ENCODE assay signal across 14 cellular contexts in genomic region chr13:33153421-33154381, GRCh38.
A peak's percentile ranks its signal among the peaks of the same experiment; 100 is the strongest.
DNase-seq lines count a peak whose midpoint lies in the region; ATAC-seq and TF ChIP-seq lines count a peak whose summit lies in the region.
"Had no signal": no experiment of that assay in that cellular context is flagged by ENCODE, and none has a peak within 500 bp of the region (broad histone marks: within the 10 kb centered on the region; RNA-seq: fewer than 3 reads in every experiment).

No MANE protein-coding gene starts in this region.

- intact Hi-C loops in aorta (cut with DNase I): no loop called here

- H3K79me2 ChIP-seq in SK-N-SH (ENCODE audit: insufficient read depth) (no peaks in the 10 kb centered on the region), hepatocyte (no peaks in the 10 kb centered on the region)

- H3K27ac ChIP-seq in SK-N-SH (ENCODE audit: low read depth in 2 of 2, low read length in 1 of 2): peak overlapping the region in 1 of 2 experiments; percentile 65; a peak in 2 of 4 replicates
- H3K27ac ChIP-seq in aorta (ENCODE audit: low read depth in 1 of 2, low read length in 2 of 2): peak overlapping the region; percentile 7 to 34
- no peak overlapping the region for H3K27ac ChIP-seq in hepatocyte

- ATAC-seq in SK-N-SH treated with all-trans-retinoic acid at 6 μM for 48 hours: no peak
- ATAC-seq in aorta (ENCODE audit: low FRiP score): peak; percentile 77
- no peak for ATAC-seq in HG02938 (IDR thresholded peaks at IDR 0.05; ENCODE audit: unreplicated experiment)

- no peak for TF ChIP-seq RAD21 in SK-N-SH (IDR thresholded peaks at IDR 0.05; ENCODE audit: low read length)

- H3K36me3 Mint-ChIP-seq in neural crest cell (ENCODE audit: low read depth): peaks cover 23% of the 10 kb centered on the region

- no peak for DNase-seq in SK-N-SH
- peak; percentile 12 for DNase-seq in fibroblast of the conjunctiva (ENCODE audit: low read depth)
- DNase-seq in neural crest cell (ENCODE audit: low read depth, low spot score): no peak
- peak in 1 of 2 donors; percentile 48 for DNase-seq in aorta
- DNase-seq in activated effector memory CD4-positive, alpha-beta T cell treated with Interleukin-2 at 50 U/mL for 16 hours: no peak
- no peak for DNase-seq in hepatocyte (ENCODE audit: low spot score)
- DNase-seq: effector CD4-positive, alpha-beta T cell; KBM-7; NCI-H446 treated with DMSO at 0.1 percent for 48 hours; stimulated activated CD4-positive, alpha-beta T cell treated with anti-CD3 and anti-CD28 coated beads, Interleukin-12 subunit alpha, Interleukin-12 subunit beta, amount 100 ng/mL, for 4 hours; stimulated activated naive CD4-positive, alpha-beta T cell treated with Interleukin-2 at 50 U/mL for 16 hours had no signal

- H3K4me2 ChIP-seq in SK-N-SH: peak overlapping the region; percentile 36
- H3K4me2 ChIP-seq in hepatocyte: no peak overlapping the region

- no peaks in the 10 kb centered on the region for H3K27me3 Mint-ChIP-seq in neural crest cell (ENCODE audit: low read depth)

- H3K9me3 Mint-ChIP-seq in neural crest cell: no peaks in the 10 kb centered on the region
- H3K9me3 Mint-ChIP-seq: T-helper 2 cell treated with Interferon-gamma antibody and Interleukin-4, amounts not matched to agents 5 μg/mL and 100 μg/mL, for 36 hours had no signal

- TF ChIP-seq EP300 in SK-N-SH (IDR thresholded peaks at IDR 0.05; ENCODE audit: borderline replicate concordance in 1 of 2, low read depth in 1 of 2, low read length in 1 of 2): no peak

- peaks cover 23% of the 10 kb centered on the region for H3K4me1 Mint-ChIP-seq in neural crest cell

- H2AFZ ChIP-seq in SK-N-SH (ENCODE audit: low read depth): no peak overlapping the region
- no peak overlapping the region for H2AFZ ChIP-seq in hepatocyte

- peak overlapping the region; percentile 38 for H3K27ac Mint-ChIP-seq in neural crest cell (ENCODE audit: unreplicated experiment)
- H3K27ac Mint-ChIP-seq: T-helper 2 cell treated with Interferon-gamma antibody and Interleukin-4, amounts not matched to agents 5 μg/mL and 100 μg/mL, for 36 hours had no signal

- POLR2A ChIA-PET in SK-N-SH (lab: Yijun Ruan, JAX): no interaction called here

- H3K36me3 ChIP-seq in SK-N-SH (replicated peaks in 1 of 2; ENCODE audit: control insufficient read depth in 1 of 2, insufficient read depth in 2 of 2, low read length in 1 of 2): peaks cover 3 to 17% of the 10 kb centered on the region in 2 experiments
- H3K36me3 ChIP-seq in aorta (ENCODE audit: control insufficient read depth in 1 of 2, insufficient read depth in 2 of 2, low read length in 1 of 2): peaks cover 1 to 2% of the 10 kb centered on the region in 2 donors
- H3K36me3 ChIP-seq in hepatocyte (replicated peaks; ENCODE audit: insufficient read depth, low read depth): no peaks in the 10 kb centered on the region

- H3K9me2 ChIP-seq in SK-N-SH: no peaks in the 10 kb centered on the region
- H3K9me2 ChIP-seq in hepatocyte (replicated peaks; ENCODE audit: insufficient read depth): no peaks in the 10 kb centered on the region

- H3K9ac ChIP-seq in SK-N-SH: no peak overlapping the region

- H3K4me3 Mint-ChIP-seq in neural crest cell: no peak overlapping the region
- H3K4me3 Mint-ChIP-seq: T-helper 2 cell treated with Interferon-gamma antibody and Interleukin-4, amounts not matched to agents 5 μg/mL and 100 μg/mL, for 36 hours had no signal

- no peaks in the 10 kb centered on the region for H3K9me3 ChIP-seq in SK-N-SH
- no peaks in the 10 kb centered on the region for H3K9me3 ChIP-seq in aorta (ENCODE audit: control insufficient read depth, low read length)
- no peaks in the 10 kb centered on the region for H3K9me3 ChIP-seq in hepatocyte (ENCODE audit: low read depth)

- TF ChIP-seq CTCF in SK-N-SH (IDR thresholded peaks at IDR 0.05) (0 out of 2 replicates have a peak, but pooled peaks have one; percentile 9), neural crest cell (conservative IDR thresholded peaks at IDR 0.05) (no peak), hepatocyte (IDR thresholded peaks at IDR 0.05; ENCODE audit: poor library complexity) (no peak)

- CTCF ChIA-PET in SK-N-SH (lab: Yijun Ruan, JAX): no interaction called here

- H3K4me3 ChIP-seq in SK-N-SH (ENCODE audit: low read depth in 2 of 2, low read length in 1 of 2) (no peak overlapping the region), aorta (ENCODE audit: low read length in 2 of 2) (no peak overlapping the region), hepatocyte (no peak overlapping the region)

- H4K20me1 ChIP-seq in SK-N-SH (ENCODE audit: insufficient read depth) (no peaks in the 10 kb centered on the region), hepatocyte (ENCODE audit: insufficient read depth, poor library complexity, severe bottlenecking) (no peaks in the 10 kb centered on the region)

- H3K4me1 ChIP-seq in SK-N-SH (ENCODE audit: control insufficient read depth in 1 of 2, insufficient read depth in 2 of 2, low read depth in 1 of 2, low read length in 1 of 2): peaks cover 0 to 14% of the 10 kb centered on the region in 2 experiments; a peak in 2 of 4 replicates
- H3K4me1 ChIP-seq in aorta (ENCODE audit: control insufficient read depth in 1 of 2, insufficient read depth in 2 of 2, low read length in 2 of 2): peaks cover 0 to 7% of the 10 kb centered on the region in 2 donors
- no peaks in the 10 kb centered on the region for H3K4me1 ChIP-seq in hepatocyte (ENCODE audit: insufficient read depth)

- H3F3A ChIP-seq in SK-N-SH (replicated peaks; ENCODE audit: insufficient read depth): peaks cover 12% of the 10 kb centered on the region

- no peaks in the 10 kb centered on the region for H3K27me3 ChIP-seq in SK-N-SH (ENCODE audit: insufficient read depth)
- H3K27me3 ChIP-seq in aorta (ENCODE audit: control insufficient read depth in 1 of 2, insufficient read depth in 2 of 2, low read length in 1 of 2): no peaks in the 10 kb centered on the region
- H3K27me3 ChIP-seq in hepatocyte: no peaks in the 10 kb centered on the region

- WGBS in SK-N-SH (ENCODE audit: low lambda C conversion rate): 93% methylated on average over 14 of the region's 17 CpGs
- WGBS in aorta, 2 donors: 18 to 24% methylated on average over 17 of the region's 17 CpGs
- 88% methylated on average over 17 of the region's 17 CpGs for WGBS in hepatocyte (ENCODE audit: low lambda C conversion rate, missing lambda C conversion rate)

TF ChIP-seq in SK-N-SH, 30 proteins besides CTCF, POLR2A, EP300 and RAD21:
- TF ChIP-seq FOSL2 (IDR thresholded peaks at IDR 0.05; ENCODE audit: borderline replicate concordance, low read depth): no peak
TF ChIP-seq in SK-N-SH: peak in this region for 0.

TF ChIP-seq in SK-N-SH treated with all-trans-retinoic acid at 6 μM for 48 hours, 23 proteins besides CTCF, POLR2A, EP300 and RAD21:
- TF ChIP-seq PATZ1 (CRISPR knock-in tag; IDR thresholded peaks at IDR 0.05; ENCODE audit: borderline replicate concordance) (no peak), ZNF565 (CRISPR knock-in tag; conservative IDR thresholded peaks at IDR 0.05; ENCODE audit: low read depth) (no peak), TCF4 (CRISPR knock-in tag; IDR thresholded peaks at IDR 0.05; ENCODE audit: borderline replicate concordance) (no peak), RARB (CRISPR knock-in tag; IDR thresholded peaks at IDR 0.05) (no peak), ZNF8 (CRISPR knock-in tag; IDR thresholded peaks at IDR 0.05) (no peak)
TF ChIP-seq in SK-N-SH treated with all-trans-retinoic acid at 6 μM for 48 hours: peak in this region for 0.
